In genomic region chr1:111196213-111196612, GRCh38 we compare ENCODE assay signal across 23 cellular contexts. TPM values are rescaled to one million over a fixed set of nuclear protein-coding genes. Genes with fewer than 3 reads are reported as not detected.
DNase-seq lines count a peak whose midpoint lies in the region; ATAC-seq and TF ChIP-seq lines count a peak whose summit lies in the region.
"Had no signal": no experiment of that assay in that cellular context is flagged by ENCODE, and none has a peak within 500 bp of the region (broad histone marks: within the 10 kb centered on the region; RNA-seq: fewer than 3 reads in every experiment).

No MANE protein-coding gene starts in this region.

- peak overlapping the region; percentile 94 for H3K27ac Mint-ChIP-seq in T-helper 1 cell treated with Interleukin-12 subunit alpha and Interleukin-12 subunit beta and Interleukin-4 antibody, amounts not matched to agents 30 μg/mL and 1 μg/mL, for 36 hours
- peak overlapping the region; percentile 97 for H3K27ac Mint-ChIP-seq in activated naive CD8-positive, alpha-beta T cell treated with anti-CD3 and anti-CD28 coated beads, Interleukin-2, amount 10 ng/mL, durations not matched to agents 7 days and 5 days
- H3K27ac Mint-ChIP-seq in natural killer cell treated with Interleukin-12 subunit alpha and Interleukin-12 subunit beta and Interleukin-15 and Interleukin-18, amount 100 ng/mL, for 72 hours: peak overlapping the region; percentile 94 to 99

- no peaks in the 10 kb centered on the region for H3K27me3 Mint-ChIP-seq in T-helper 1 cell treated with Interleukin-12 subunit alpha and Interleukin-12 subunit beta and Interleukin-4 antibody, amounts not matched to agents 30 μg/mL and 1 μg/mL, for 36 hours (ENCODE audit: low read depth)
- H3K27me3 Mint-ChIP-seq in activated naive CD8-positive, alpha-beta T cell treated with anti-CD3 and anti-CD28 coated beads, Interleukin-2, amount 10 ng/mL, durations not matched to agents 7 days and 5 days: no peaks in the 10 kb centered on the region
- H3K27me3 Mint-ChIP-seq in natural killer cell treated with Interleukin-12 subunit alpha and Interleukin-12 subunit beta and Interleukin-15 and Interleukin-18, amount 100 ng/mL, for 72 hours: no peaks in the 10 kb centered on the region

- no peak for TF ChIP-seq CTCF in GM12875 (IDR thresholded peaks at IDR 0.05; ENCODE audit: borderline replicate concordance, insufficient read depth, low read depth, low read length)

- peak overlapping the region; percentile 65 for H3K4me3 ChIP-seq in GM12875 (ENCODE audit: low read depth, low read length)
- H3K4me3 ChIP-seq: BLaER1, gastrocnemius medialis, pancreas, sigmoid colon, testis had no signal

- no peak for ATAC-seq in activated naive CD8-positive, alpha-beta T cell treated with anti-CD3 and anti-CD28 coated beads, Interleukin-2, amount 10 ng/mL, durations not matched to agents 7 days and 5 days (ENCODE audit: low read depth)
- no peak for ATAC-seq in natural killer cell treated with Interleukin-12 subunit alpha and Interleukin-12 subunit beta and Interleukin-15 and Interleukin-18, amount 100 ng/mL, for 72 hours
- ATAC-seq: gastrocnemius medialis, left lung, pancreas, SK-N-SH treated with all-trans-retinoic acid at 6 μM for 48 hours had no signal

- no peaks in the 10 kb centered on the region for H3K9me3 Mint-ChIP-seq in T-helper 1 cell treated with Interleukin-12 subunit alpha and Interleukin-12 subunit beta and Interleukin-4 antibody, amounts not matched to agents 30 μg/mL and 1 μg/mL, for 36 hours
- no peaks in the 10 kb centered on the region for H3K9me3 Mint-ChIP-seq in activated naive CD8-positive, alpha-beta T cell treated with anti-CD3 and anti-CD28 coated beads, Interleukin-2, amount 10 ng/mL, durations not matched to agents 7 days and 5 days
- no peaks in the 10 kb centered on the region for H3K9me3 Mint-ChIP-seq in natural killer cell treated with Interleukin-12 subunit alpha and Interleukin-12 subunit beta and Interleukin-15 and Interleukin-18, amount 100 ng/mL, for 72 hours

- POLR2A ChIA-PET in activated naive CD8-positive, alpha-beta T cell treated with anti-CD3 and anti-CD28 coated beads, Interleukin-2, amount 10 ng/mL, durations not matched to agents 7 days and 5 days (lab: Charles Lee): interaction anchor here (0.7 to 15.0 kb wide), 7 partner anchors 8 to 323 kb away, joined by 3 to 948 read pairs (median 7); partner anchors contain the start of genes CD53, CEPT1 and DRAM2

- DNase-seq in T-helper 1 cell (no peak), NCI-H1436 treated with DMSO at 0.1 percent for 48 hours (lab: John Stamatoyannopoulos, UW) (no peak), NCI-H1105 (lab: John Stamatoyannopoulos, UW) (no peak), NCI-H187 (lab: John Stamatoyannopoulos, UW) (no peak)
- no peak for DNase-seq in activated naive CD8-positive, alpha-beta T cell treated with anti-CD3 and anti-CD28 coated beads, Interleukin-2, amount 10 ng/mL, durations not matched to agents 7 days and 5 days
- DNase-seq in natural killer cell treated with Interleukin-12 subunit alpha and Interleukin-12 subunit beta and Interleukin-15 and Interleukin-18, amount 100 ng/mL, for 72 hours (ENCODE audit: low spot score): no peak
- DNase-seq: dermis blood vessel endothelial cell; DMS153; erythroblast; gastrocnemius medialis; GOT3; Kasumi-1; left lung; NCI-H1105 treated with DMSO at 0.1 percent for 48 hours; NCI-H2227 treated with DMSO at 0.1 percent for 48 hours; pancreas; sigmoid colon; stimulated activated CD4-positive, alpha-beta T cell treated with anti-CD3 and anti-CD28 coated beads, Interleukin-2, amount 100 ng/mL, for 24 hours; testis had no signal

- peaks cover 75% of the 10 kb centered on the region for H3K4me1 Mint-ChIP-seq in T-helper 1 cell treated with Interleukin-12 subunit alpha and Interleukin-12 subunit beta and Interleukin-4 antibody, amounts not matched to agents 30 μg/mL and 1 μg/mL, for 36 hours (ENCODE audit: low read depth)
- peaks cover 56% of the 10 kb centered on the region for H3K4me1 Mint-ChIP-seq in activated naive CD8-positive, alpha-beta T cell treated with anti-CD3 and anti-CD28 coated beads, Interleukin-2, amount 10 ng/mL, durations not matched to agents 7 days and 5 days
- peaks cover 92 to 95% of the 10 kb centered on the region in 2 donors for H3K4me1 Mint-ChIP-seq in natural killer cell treated with Interleukin-12 subunit alpha and Interleukin-12 subunit beta and Interleukin-15 and Interleukin-18, amount 100 ng/mL, for 72 hours (ENCODE audit: low read depth in 2 of 2)

- peak overlapping the region; percentile 96 for H3K4me3 Mint-ChIP-seq in T-helper 1 cell treated with Interleukin-12 subunit alpha and Interleukin-12 subunit beta and Interleukin-4 antibody, amounts not matched to agents 30 μg/mL and 1 μg/mL, for 36 hours
- H3K4me3 Mint-ChIP-seq in activated naive CD8-positive, alpha-beta T cell treated with anti-CD3 and anti-CD28 coated beads, Interleukin-2, amount 10 ng/mL, durations not matched to agents 7 days and 5 days: peak overlapping the region; percentile 98
- H3K4me3 Mint-ChIP-seq in natural killer cell treated with Interleukin-12 subunit alpha and Interleukin-12 subunit beta and Interleukin-15 and Interleukin-18, amount 100 ng/mL, for 72 hours: peak overlapping the region; percentile 98

- H3K36me3 Mint-ChIP-seq in T-helper 1 cell treated with Interleukin-12 subunit alpha and Interleukin-12 subunit beta and Interleukin-4 antibody, amounts not matched to agents 30 μg/mL and 1 μg/mL, for 36 hours (ENCODE audit: low read depth): peaks cover 78% of the 10 kb centered on the region
- H3K36me3 Mint-ChIP-seq in activated naive CD8-positive, alpha-beta T cell treated with anti-CD3 and anti-CD28 coated beads, Interleukin-2, amount 10 ng/mL, durations not matched to agents 7 days and 5 days: peaks cover 84% of the 10 kb centered on the region
- H3K36me3 Mint-ChIP-seq in natural killer cell treated with Interleukin-12 subunit alpha and Interleukin-12 subunit beta and Interleukin-15 and Interleukin-18, amount 100 ng/mL, for 72 hours: peaks cover 53% of the 10 kb centered on the region

RNA-seq across cellular contexts. Expression of gene DENND2D, which starts 4.2 kb away (rescaled TPM):
- 100 to 1,000 TPM; 293 to 299 TPM for total RNA-seq in activated naive CD8-positive, alpha-beta T cell treated with anti-CD3 and anti-CD28 coated beads, Interleukin-2, amount 10 ng/mL, durations not matched to agents 7 days and 5 days
- 100 to 1,000 TPM; 103 to 118 TPM for total RNA-seq in natural killer cell treated with Interleukin-12 subunit alpha and Interleukin-12 subunit beta and Interleukin-15 and Interleukin-18, amount 100 ng/mL, for 72 hours

RNA-seq across cellular contexts. Expression of gene CHI3L2, which starts 31.3 kb away (rescaled TPM):
- total RNA-seq in activated naive CD8-positive, alpha-beta T cell treated with anti-CD3 and anti-CD28 coated beads, Interleukin-2, amount 10 ng/mL, durations not matched to agents 7 days and 5 days: 10 to 100 TPM; 30.5 to 33.9 TPM
- 10 to 100 TPM in 1 of 2 donors, 1 to 10 TPM in 1; 4.3 to 30.6 TPM for total RNA-seq in natural killer cell treated with Interleukin-12 subunit alpha and Interleukin-12 subunit beta and Interleukin-15 and Interleukin-18, amount 100 ng/mL, for 72 hours

RNA-seq across cellular contexts. Expression of gene CEPT1, which starts 56.2 kb away (rescaled TPM):
- total RNA-seq in activated naive CD8-positive, alpha-beta T cell treated with anti-CD3 and anti-CD28 coated beads, Interleukin-2, amount 10 ng/mL, durations not matched to agents 7 days and 5 days: 10 to 100 TPM; 44.1 to 46.5 TPM
- 10 to 100 TPM; 34.5 to 41.6 TPM for total RNA-seq in natural killer cell treated with Interleukin-12 subunit alpha and Interleukin-12 subunit beta and Interleukin-15 and Interleukin-18, amount 100 ng/mL, for 72 hours

RNA-seq across cellular contexts. Expression of gene DRAM2, which starts 56.3 kb away (rescaled TPM):
- 10 to 100 TPM; 36.7 to 37.1 TPM for total RNA-seq in activated naive CD8-positive, alpha-beta T cell treated with anti-CD3 and anti-CD28 coated beads, Interleukin-2, amount 10 ng/mL, durations not matched to agents 7 days and 5 days
- total RNA-seq in natural killer cell treated with Interleukin-12 subunit alpha and Interleukin-12 subunit beta and Interleukin-15 and Interleukin-18, amount 100 ng/mL, for 72 hours: 10 to 100 TPM; 22.5 to 25.7 TPM
